In genomic region chr7:90346326-90347125, GRCh38 we compare ENCODE assay signal across 8 cellular contexts. TPM values are rescaled to one million over a fixed set of nuclear protein-coding genes. Genes with fewer than 3 reads are reported as not detected.
A peak's percentile ranks its signal among the peaks of the same experiment; 100 is the strongest.
DNase-seq lines count a peak whose midpoint lies in the region; ATAC-seq and TF ChIP-seq lines count a peak whose summit lies in the region.

Gene GTPBP10, plus strand, starts transcription at chr7:90346716. Its CDS starts 26 bp downstream, at chr7:90346742.

- no peaks in the 10 kb centered on the region for H3K27me3 ChIP-seq in PC-3 (ENCODE audit: low read length)
- H3K27me3 ChIP-seq in esophagus (ENCODE audit: control insufficient read depth in 1 of 2, insufficient read depth in 2 of 2, low read length in 2 of 2) = no peaks in the 10 kb centered on the region
- no peaks in the 10 kb centered on the region for H3K27me3 ChIP-seq in mucosa of stomach (ENCODE audit: control insufficient read depth, insufficient read depth, low read length)

- no peaks in the 10 kb centered on the region for H3F3A ChIP-seq in PC-3 (ENCODE audit: low read length, unreplicated experiment)

- 0% methylated on average over 38 of the region's 38 CpGs for WGBS in esophagus, 2 donors

- peaks cover 47% of the 10 kb centered on the region for H3K79me2 ChIP-seq in PC-3 (ENCODE audit: low read length)

- H3K9ac ChIP-seq in PC-3 (ENCODE audit: low read length) = peak within 1 kb of the TSS; percentile 94
- peak within 1 kb of the TSS; percentile 100 for H3K9ac ChIP-seq in mucosa of stomach (ENCODE audit: low read length)

- ATAC-seq in GM21619 (IDR thresholded peaks at IDR 0.05; ENCODE audit: unreplicated experiment) = peak; percentile 95
- ATAC-seq in PC-3 = peak; percentile 95

- no peaks in the 10 kb centered on the region for H3K9me2 ChIP-seq in PC-3 (replicated peaks; ENCODE audit: low read length)

- H2AFZ ChIP-seq in PC-3 (ENCODE audit: low read length) = peak within 1 kb of the TSS; percentile 99

- intact Hi-C loops in PC-3 (cut with micrococcal nuclease) = loop anchor here (1.0 to 2.0 kb wide), 3 partner anchors 38 to 80 kb away; partner anchors contain the start of gene CLDN12

- H3K4me3 ChIP-seq in Jurkat, Clone E6-1 (ENCODE audit: low read length) = peak within 1 kb of the TSS; percentile 91
- peak within 1 kb of the TSS; percentile 96 for H3K4me3 ChIP-seq in PC-3 (ENCODE audit: low read length)
- H3K4me3 ChIP-seq in esophagus (ENCODE audit: low read depth in 1 of 2, low read length in 2 of 2) = peak within 1 kb of the TSS; percentile 79 to 93
- H3K4me3 ChIP-seq in mucosa of stomach (ENCODE audit: low read length) = peak within 1 kb of the TSS; percentile 94

- CTCF ChIA-PET in PC-3 (lab: Charles Lee) = interaction anchor here (0.6 kb wide), 1 partner anchor 248 kb away, joined by 3 read pairs; no protein-coding TSS in a partner anchor

- POLR2A ChIA-PET in PC-3 (lab: Charles Lee; ENCODE audit: unreplicated experiment) = interaction anchor here (0.8 kb wide), 1 partner anchor 74 kb away, joined by 4 read pairs; no protein-coding TSS in a partner anchor

- no peaks in the 10 kb centered on the region for H4K20me1 ChIP-seq in PC-3 (ENCODE audit: low read length)

- peak within 1 kb of the TSS; percentile 64 for H3K27ac ChIP-seq in PC-3 (ENCODE audit: low read length)
- peak within 1 kb of the TSS; percentile 84 to 96 for H3K27ac ChIP-seq in esophagus (ENCODE audit: low read depth in 2 of 2, low read length in 1 of 2)

- DNase-seq in DMS53 treated with DMSO at 0.1 percent for 48 hours (lab: John Stamatoyannopoulos, UW; ENCODE audit: unreplicated experiment) = peak; percentile 96
- DNase-seq in Jurkat, Clone E6-1 (ENCODE audit: low read depth, low spot score) = peak; percentile 95
- DNase-seq in PC-3 = peak; percentile 95
- DNase-seq in activated T-cell treated with anti-CD3 and anti-CD28 coated beads, Interleukin-2, amount 50 U/mL, for 1 hour = peak; percentile 95
- DNase-seq in stimulated activated CD8-positive, alpha-beta memory T cell treated with anti-CD3 and anti-CD28 coated beads, Interleukin-7, amount 100 ng/mL, for 1 hour (ENCODE audit: low read depth in 2 of 2) = peak; percentile 89

- TF ChIP-seq CTCF in PC-3 (conservative IDR thresholded peaks at IDR 0.05; ENCODE audit: low read depth, low read length) = peak; percentile 74

- H3K9me3 ChIP-seq in PC-3 (ENCODE audit: low read length) (no peaks in the 10 kb centered on the region), esophagus (ENCODE audit: control insufficient read depth in 2 of 2, insufficient read depth in 1 of 2, low read depth in 1 of 2, low read length in 1 of 2) (no peaks in the 10 kb centered on the region), mucosa of stomach (ENCODE audit: control insufficient read depth, low read length) (no peaks in the 10 kb centered on the region)

- H3K4me2 ChIP-seq in PC-3 (ENCODE audit: low read length) = peak within 1 kb of the TSS; percentile 93

- H3K4me1 ChIP-seq in PC-3 (ENCODE audit: insufficient read depth, low read length) = peaks cover 14% of the 10 kb centered on the region; the same call in 1 of the 2 replicates
- peaks cover 0 to 3% of the 10 kb centered on the region in 2 donors for H3K4me1 ChIP-seq in esophagus (ENCODE audit: control insufficient read depth in 2 of 2, insufficient read depth in 2 of 2, low read length in 1 of 2)
- H3K4me1 ChIP-seq in mucosa of stomach (ENCODE audit: control insufficient read depth, insufficient read depth, low read length) = peaks cover 16% of the 10 kb centered on the region

- no peaks in the 10 kb centered on the region for H3K36me3 ChIP-seq in PC-3 (ENCODE audit: low read depth, low read length)
- H3K36me3 ChIP-seq in esophagus (ENCODE audit: control insufficient read depth in 2 of 2, insufficient read depth in 2 of 2, low read length in 1 of 2) = no peaks in the 10 kb centered on the region
- H3K36me3 ChIP-seq in mucosa of stomach (ENCODE audit: control insufficient read depth, insufficient read depth, low read length) = no peaks in the 10 kb centered on the region

- TSS peak; percentile 79 for BruUV-seq in PC-3 (replicated peaks; lab: Mats Ljungman, UMichigan)

RNA-seq across cellular contexts. Expression of gene GTPBP10, which starts in this region (rescaled TPM):
- 48.6 TPM for polyA plus RNA-seq in Jurkat, Clone E6-1 (2012; ENCODE audit: insufficient read depth, insufficient read length)
- 13.0 and 23.5 TPM in 2 replicates for total RNA-seq in PC-3 (2014; rRNA removed)
- 10 to 100 TPM in 1 of 2 donors, 1 to 10 TPM in 1; 9.4 to 10.2 TPM for polyA plus RNA-seq in esophagus

Comparison
In these comparisons a context has a peak if more than half of its experiments do, and no peak if none do; other contexts are left out.
1. Peak in every context shown above with its lines: DNase-seq, ATAC-seq, H3K4me3 ChIP-seq and H3K27ac ChIP-seq.